ENCODE assay signal across 20 cellular contexts in genomic region chr1:19981170-19981506, GRCh38. TPM values are rescaled to one million over a fixed set of nuclear protein-coding genes. Genes with fewer than 3 reads are reported as not detected.
DNase-seq lines count a peak whose midpoint lies in the region; ATAC-seq and TF ChIP-seq lines count a peak whose summit lies in the region.
"Had no signal": no experiment of that assay in that cellular context is flagged by ENCODE, and none has a peak within 500 bp of the region (broad histone marks: within the 10 kb centered on the region; RNA-seq: fewer than 3 reads in every experiment).

No MANE protein-coding gene starts in this region.

- H3K27me3 ChIP-seq in heart left ventricle (no peaks in the 10 kb centered on the region), right cardiac atrium (ENCODE audit: control insufficient read depth, insufficient read depth) (no peaks in the 10 kb centered on the region), trophoblast cell (ENCODE audit: insufficient read depth, low read length) (no peaks in the 10 kb centered on the region)

- no peak overlapping the region for H3K4me3 Mint-ChIP-seq in activated naive CD4-positive, alpha-beta T cell treated with anti-CD3 and anti-CD28 coated beads, Interleukin-2, amount 10 ng/mL, durations not matched to agents 7 days and 5 days

- no peak overlapping the region for H2AK5ac ChIP-seq in trophoblast cell (ENCODE audit: low read length)

- no peak overlapping the region for H2BK5ac ChIP-seq in trophoblast cell (ENCODE audit: low read depth, low read length, poor library complexity)

- no peak overlapping the region for H3K14ac ChIP-seq in trophoblast cell (ENCODE audit: low read length)

- H3K79me2 ChIP-seq in trophoblast cell (ENCODE audit: control insufficient read depth, insufficient read depth, low read length, poor library complexity) = no peaks in the 10 kb centered on the region

- H3K36me3 ChIP-seq in heart left ventricle (no peaks in the 10 kb centered on the region), trophoblast cell (ENCODE audit: control insufficient read depth in 1 of 2, insufficient read depth in 2 of 2, low read length in 2 of 2) (no peaks in the 10 kb centered on the region)

- CTCF ChIA-PET in activated naive CD4-positive, alpha-beta T cell treated with anti-CD3 and anti-CD28 coated beads, Interleukin-2, amount 10 ng/mL, durations not matched to agents 7 days and 5 days (lab: Charles Lee) = no interaction called here

- H3K4ac ChIP-seq in trophoblast cell (ENCODE audit: low read depth, low read length) = no peak overlapping the region

- no peaks in the 10 kb centered on the region for H3K36me3 Mint-ChIP-seq in activated naive CD4-positive, alpha-beta T cell treated with anti-CD3 and anti-CD28 coated beads, Interleukin-2, amount 10 ng/mL, durations not matched to agents 7 days and 5 days
- H3K36me3 Mint-ChIP-seq: IgD-negative memory B cell had no signal

- H3K4me1 Mint-ChIP-seq in activated naive CD4-positive, alpha-beta T cell treated with anti-CD3 and anti-CD28 coated beads, Interleukin-2, amount 10 ng/mL, durations not matched to agents 7 days and 5 days = no peaks in the 10 kb centered on the region
- H3K4me1 Mint-ChIP-seq: IgD-negative memory B cell had no signal

- H3K9me3 ChIP-seq in heart left ventricle = no peaks in the 10 kb centered on the region
- no peaks in the 10 kb centered on the region for H3K9me3 ChIP-seq in right cardiac atrium (ENCODE audit: control insufficient read depth, low read length)
- no peaks in the 10 kb centered on the region for H3K9me3 ChIP-seq in trophoblast cell (ENCODE audit: insufficient read depth, low read depth, low read length)

- H3K9me3 Mint-ChIP-seq in activated naive CD4-positive, alpha-beta T cell treated with anti-CD3 and anti-CD28 coated beads, Interleukin-2, amount 10 ng/mL, durations not matched to agents 7 days and 5 days = no peaks in the 10 kb centered on the region

- H2BK12ac ChIP-seq in trophoblast cell (ENCODE audit: low read length) = no peak overlapping the region

- 67 to 89% (median 74%) methylated on average over 1 of the region's 1 CpG for WGBS in heart left ventricle, 4 donors
- 60% methylated on average over 1 of the region's 1 CpG for WGBS in right cardiac atrium
- WGBS in trophoblast cell (ENCODE audit: extremely low coverage, insufficient coverage, insufficient read length) = no CpG with 5 or more reads among the region's 1 CpG

- H3K27ac ChIP-seq in heart left ventricle (peak overlapping the region in 7 of 12 donors; percentile 22 to 61 (median 48)), right cardiac atrium (ENCODE audit: low read length) (peak overlapping the region; percentile 51), trophoblast cell (ENCODE audit: low read depth, low read length) (peak overlapping the region; percentile 17)

- ATAC-seq in heart left ventricle (no peak), left ventricle myocardium superior (no peak), right cardiac atrium (no peak), HG03095 (IDR thresholded peaks at IDR 0.05; ENCODE audit: unreplicated experiment) (no peak), HG02885 (IDR thresholded peaks at IDR 0.05; ENCODE audit: poor library complexity, unreplicated experiment) (no peak)

- no peak overlapping the region for H2BK120ac ChIP-seq in trophoblast cell (ENCODE audit: insufficient read depth, low read length, poor library complexity)

- intact Hi-C loops in heart left ventricle (cut with DNase I) = loop anchor here in 1 of 10 donors (5.0 kb wide), 1 partner anchor 111 kb away; no protein-coding TSS in a partner anchor
- intact Hi-C loops in left ventricle myocardium superior (cut with micrococcal nuclease) = no loop called here
- intact Hi-C loops in right cardiac atrium (cut with DNase I) = no loop called here

- no peaks in the 10 kb centered on the region for H3K79me1 ChIP-seq in trophoblast cell (ENCODE audit: low read length)

- no peak for TF ChIP-seq POLR2A in heart left ventricle (IDR thresholded peaks at IDR 0.05)

- peaks cover 0 to 22% (median 0%) of the 10 kb centered on the region in 12 donors for H3K4me1 ChIP-seq in heart left ventricle
- H3K4me1 ChIP-seq in right cardiac atrium (ENCODE audit: control insufficient read depth, insufficient read depth, low read length) = peaks cover 6% of the 10 kb centered on the region
- peaks cover 5 to 8% of the 10 kb centered on the region in 2 experiments for H3K4me1 ChIP-seq in trophoblast cell (ENCODE audit: control insufficient read depth in 1 of 2, insufficient read depth in 2 of 2, low read length in 2 of 2)

- H4K12ac ChIP-seq in trophoblast cell (ENCODE audit: low read depth, low read length) = no peak overlapping the region

- H3K4me3 ChIP-seq in heart left ventricle (no peak overlapping the region), right cardiac atrium (ENCODE audit: low read length) (no peak overlapping the region), trophoblast cell (ENCODE audit: low read depth, low read length) (no peak overlapping the region)

- H3K23ac ChIP-seq in trophoblast cell (ENCODE audit: low read length) = no peak overlapping the region

- no peak overlapping the region for H3K9ac ChIP-seq in trophoblast cell (ENCODE audit: low read length)

- no peak overlapping the region for H4K8ac ChIP-seq in trophoblast cell (ENCODE audit: low read depth, low read length)

- no peak overlapping the region for H3K4me2 ChIP-seq in trophoblast cell (ENCODE audit: low read length)

- H3K27me3 Mint-ChIP-seq in activated naive CD4-positive, alpha-beta T cell treated with anti-CD3 and anti-CD28 coated beads, Interleukin-2, amount 10 ng/mL, durations not matched to agents 7 days and 5 days = peaks cover 24% of the 10 kb centered on the region

- H3K18ac ChIP-seq in trophoblast cell (ENCODE audit: low read length) = no peak overlapping the region

- no peak overlapping the region for H3K27ac Mint-ChIP-seq in activated naive CD4-positive, alpha-beta T cell treated with anti-CD3 and anti-CD28 coated beads, Interleukin-2, amount 10 ng/mL, durations not matched to agents 7 days and 5 days
- H3K27ac Mint-ChIP-seq: IgD-negative memory B cell had no signal

- TF ChIP-seq CTCF in heart left ventricle (IDR thresholded peaks at IDR 0.05) = no peak

- no peak for DNase-seq in heart left ventricle
- no peak for DNase-seq in left ventricle myocardium superior
- DNase-seq in right cardiac atrium = no peak
- DNase-seq in trophoblast cell = no peak
- no peak for DNase-seq in activated naive CD4-positive, alpha-beta T cell treated with anti-CD3 and anti-CD28 coated beads, Interleukin-2, amount 10 ng/mL, durations not matched to agents 7 days and 5 days
- no peak for DNase-seq in Kasumi-1 (lab: John Stamatoyannopoulos, UW)
- DNase-seq: GF-D8, H7, NCI-H1105 treated with DMSO at 0.1 percent for 48 hours, NCI-H2107, NCI-H226, NCI-H524 treated with DMSO at 0.1 percent for 48 hours had no signal

- no peak overlapping the region for H4K91ac ChIP-seq in trophoblast cell (ENCODE audit: low read depth, low read length)

- no peak overlapping the region for H2AFZ ChIP-seq in trophoblast cell (ENCODE audit: insufficient read depth, low read length, poor library complexity)

RNA-seq across cellular contexts. Expression of gene PLA2G2A, which starts 1.7 kb away (rescaled TPM):
- total RNA-seq in heart left ventricle = 100 to 1,000 TPM in 2 of 9 donors, 10 to 100 TPM in 5, 1 to 10 TPM in 2; 2.8 to 539 (median 26.5) TPM
- polyA plus RNA-seq in heart left ventricle = 100 to 1,000 TPM; 107 to 112 TPM
- 82.2 TPM for total RNA-seq in left ventricle myocardium superior
- total RNA-seq in right cardiac atrium = 100 to 1,000 TPM; 134 to 996 (median 625) TPM
- polyA plus RNA-seq in right cardiac atrium = 1,085 TPM
- 3.7 TPM in 2 replicates for polyA plus RNA-seq in trophoblast cell (2013)
- total RNA-seq: A172, Daoy, H7, HT1080, LHCN-M2 had no signal
- polyA plus RNA-seq: BJ, IgD-negative memory B cell had no signal

RNA-seq across cellular contexts. Expression of gene PLA2G2E, which starts 57.7 kb away (rescaled TPM):
- total RNA-seq in heart left ventricle = not detected
- not detected for polyA plus RNA-seq in heart left ventricle
- not detected for total RNA-seq in left ventricle myocardium superior
- not detected for total RNA-seq in right cardiac atrium
- not detected for polyA plus RNA-seq in right cardiac atrium
- 0.10 and 0.14 TPM in 2 replicates for polyA plus RNA-seq in trophoblast cell (2013)
- total RNA-seq: A172, Daoy, H7, HT1080, LHCN-M2 had no signal
- polyA plus RNA-seq: BJ, IgD-negative memory B cell had no signal
